ENCODE assay signal across 1 cellular context in the genomic region with DNA sequence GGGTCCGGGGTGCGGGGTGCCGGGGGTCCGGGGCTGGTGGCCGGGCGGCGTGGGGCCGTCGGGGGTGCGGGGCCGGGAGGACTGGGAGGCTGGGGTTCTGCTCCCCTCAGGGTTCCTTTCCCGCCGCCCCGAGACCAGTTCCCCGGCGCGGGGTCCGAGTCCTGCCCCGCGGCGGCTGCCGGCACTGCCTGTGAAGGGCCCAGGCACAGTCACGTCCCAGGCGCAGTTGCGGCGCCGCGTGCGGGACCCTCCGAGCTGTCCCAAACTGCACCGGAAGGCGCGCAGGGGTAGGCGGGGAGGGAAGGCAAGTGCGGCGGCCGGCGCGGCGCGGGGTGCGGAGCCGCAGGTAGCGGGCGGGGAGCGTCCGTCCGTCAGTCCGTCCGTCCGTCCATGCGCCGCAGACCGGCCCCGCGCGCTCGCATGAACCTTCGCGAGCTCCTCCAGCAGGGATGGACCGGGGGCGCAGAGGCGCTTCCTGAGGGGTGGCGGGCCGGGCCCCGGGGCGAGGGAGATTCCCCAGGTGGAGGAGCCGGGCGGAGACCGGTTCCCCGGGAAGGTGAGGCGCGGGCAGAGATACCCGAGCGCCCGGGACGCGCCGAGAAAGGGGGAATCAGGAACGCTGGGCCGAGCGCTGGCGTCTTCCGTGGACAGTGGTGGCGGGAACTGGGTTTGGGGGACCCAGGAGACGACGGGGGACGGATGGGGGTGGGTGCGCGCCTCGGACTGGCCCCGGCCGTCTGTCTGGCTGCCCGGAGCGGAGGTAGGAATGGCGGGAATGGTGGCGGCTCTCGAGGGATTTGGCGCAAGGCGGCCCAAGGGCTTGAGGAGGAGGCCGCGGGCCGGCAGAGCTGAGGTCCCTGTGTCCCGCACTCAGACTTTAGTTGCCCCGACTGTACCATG.
TF ChIP-seq lines count a peak whose summit lies in the region.

No MANE protein-coding gene starts in this region.

TF ChIP-seq in HepG2, 621 proteins besides CTCF, POLR2A, EP300 and RAD21 (continued from another document and continues in another):
- TF ChIP-seq, protein P1, sequence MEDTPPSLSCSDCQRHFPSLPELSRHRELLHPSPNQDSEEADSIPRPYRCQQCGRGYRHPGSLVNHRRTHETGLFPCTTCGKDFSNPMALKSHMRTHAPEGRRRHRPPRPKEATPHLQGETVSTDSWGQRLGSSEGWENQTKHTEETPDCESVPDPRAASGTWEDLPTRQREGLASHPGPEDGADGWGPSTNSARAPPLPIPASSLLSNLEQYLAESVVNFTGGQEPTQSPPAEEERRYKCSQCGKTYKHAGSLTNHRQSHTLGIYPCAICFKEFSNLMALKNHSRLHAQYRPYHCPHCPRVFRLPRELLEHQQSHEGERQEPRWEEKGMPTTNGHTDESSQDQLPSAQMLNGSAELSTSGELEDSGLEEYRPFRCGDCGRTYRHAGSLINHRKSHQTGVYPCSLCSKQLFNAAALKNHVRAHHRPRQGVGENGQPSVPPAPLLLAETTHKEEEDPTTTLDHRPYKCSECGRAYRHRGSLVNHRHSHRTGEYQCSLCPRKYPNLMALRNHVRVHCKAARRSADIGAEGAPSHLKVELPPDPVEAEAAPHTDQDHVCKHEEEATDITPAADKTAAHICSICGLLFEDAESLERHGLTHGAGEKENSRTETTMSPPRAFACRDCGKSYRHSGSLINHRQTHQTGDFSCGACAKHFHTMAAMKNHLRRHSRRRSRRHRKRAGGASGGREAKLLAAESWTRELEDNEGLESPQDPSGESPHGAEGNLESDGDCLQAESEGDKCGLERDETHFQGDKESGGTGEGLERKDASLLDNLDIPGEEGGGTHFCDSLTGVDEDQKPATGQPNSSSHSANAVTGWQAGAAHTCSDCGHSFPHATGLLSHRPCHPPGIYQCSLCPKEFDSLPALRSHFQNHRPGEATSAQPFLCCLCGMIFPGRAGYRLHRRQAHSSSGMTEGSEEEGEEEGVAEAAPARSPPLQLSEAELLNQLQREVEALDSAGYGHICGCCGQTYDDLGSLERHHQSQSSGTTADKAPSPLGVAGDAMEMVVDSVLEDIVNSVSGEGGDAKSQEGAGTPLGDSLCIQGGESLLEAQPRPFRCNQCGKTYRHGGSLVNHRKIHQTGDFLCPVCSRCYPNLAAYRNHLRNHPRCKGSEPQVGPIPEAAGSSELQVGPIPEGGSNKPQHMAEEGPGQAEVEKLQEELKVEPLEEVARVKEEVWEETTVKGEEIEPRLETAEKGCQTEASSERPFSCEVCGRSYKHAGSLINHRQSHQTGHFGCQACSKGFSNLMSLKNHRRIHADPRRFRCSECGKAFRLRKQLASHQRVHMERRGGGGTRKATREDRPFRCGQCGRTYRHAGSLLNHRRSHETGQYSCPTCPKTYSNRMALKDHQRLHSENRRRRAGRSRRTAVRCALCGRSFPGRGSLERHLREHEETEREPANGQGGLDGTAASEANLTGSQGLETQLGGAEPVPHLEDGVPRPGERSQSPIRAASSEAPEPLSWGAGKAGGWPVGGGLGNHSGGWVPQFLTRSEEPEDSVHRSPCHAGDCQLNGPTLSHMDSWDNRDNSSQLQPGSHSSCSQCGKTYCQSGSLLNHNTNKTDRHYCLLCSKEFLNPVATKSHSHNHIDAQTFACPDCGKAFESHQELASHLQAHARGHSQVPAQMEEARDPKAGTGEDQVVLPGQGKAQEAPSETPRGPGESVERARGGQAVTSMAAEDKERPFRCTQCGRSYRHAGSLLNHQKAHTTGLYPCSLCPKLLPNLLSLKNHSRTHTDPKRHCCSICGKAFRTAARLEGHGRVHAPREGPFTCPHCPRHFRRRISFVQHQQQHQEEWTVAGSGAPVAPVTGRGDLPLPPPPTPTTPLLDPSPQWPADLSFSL (CRISPR knock-in tag; IDR thresholded peaks at IDR 0.05): no peak
- TF ChIP-seq GATAD1 (CRISPR knock-in tag; IDR thresholded peaks at IDR 0.05) (no peak), DR1 (CRISPR knock-in tag; IDR thresholded peaks at IDR 0.05) (no peak), HMG20B (CRISPR knock-in tag; conservative IDR thresholded peaks at IDR 0.05) (no peak), HDAC1 (CRISPR knock-in tag; IDR thresholded peaks at IDR 0.05) (0 out of 2 replicates have a peak, but pooled peaks have one; percentile 37), HDAC2 (CRISPR knock-in tag; IDR thresholded peaks at IDR 0.05) (0 out of 2 replicates have a peak, but pooled peaks have one; percentile 18), ZSCAN31 (CRISPR knock-in tag; IDR thresholded peaks at IDR 0.05; ENCODE audit: low read depth) (0 out of 2 replicates have a peak, but pooled peaks have one; percentile 47), ZFP1 (CRISPR knock-in tag; IDR thresholded peaks at IDR 0.05) (no peak), ZNF772 (CRISPR knock-in tag; IDR thresholded peaks at IDR 0.05) (peak; percentile 55; the same call in 1 of the 2 replicates), ZNF30 (CRISPR knock-in tag; IDR thresholded peaks at IDR 0.05) (no peak), ZNF878 (CRISPR knock-in tag; IDR thresholded peaks at IDR 0.05) (no peak), KLF13 (CRISPR knock-in tag; IDR thresholded peaks at IDR 0.05) (no peak), ZNF430 (CRISPR knock-in tag; IDR thresholded peaks at IDR 0.05) (no peak), POLR2G (IDR thresholded peaks at IDR 0.05; ENCODE audit: low read depth, low read length) (no peak), TBL1XR1 (IDR thresholded peaks at IDR 0.05; ENCODE audit: borderline replicate concordance, low read length, partially characterized antibody) (no peak), NFATC3 (CRISPR knock-in tag; IDR thresholded peaks at IDR 0.05) (no peak)
- TF ChIP-seq, protein P2, sequence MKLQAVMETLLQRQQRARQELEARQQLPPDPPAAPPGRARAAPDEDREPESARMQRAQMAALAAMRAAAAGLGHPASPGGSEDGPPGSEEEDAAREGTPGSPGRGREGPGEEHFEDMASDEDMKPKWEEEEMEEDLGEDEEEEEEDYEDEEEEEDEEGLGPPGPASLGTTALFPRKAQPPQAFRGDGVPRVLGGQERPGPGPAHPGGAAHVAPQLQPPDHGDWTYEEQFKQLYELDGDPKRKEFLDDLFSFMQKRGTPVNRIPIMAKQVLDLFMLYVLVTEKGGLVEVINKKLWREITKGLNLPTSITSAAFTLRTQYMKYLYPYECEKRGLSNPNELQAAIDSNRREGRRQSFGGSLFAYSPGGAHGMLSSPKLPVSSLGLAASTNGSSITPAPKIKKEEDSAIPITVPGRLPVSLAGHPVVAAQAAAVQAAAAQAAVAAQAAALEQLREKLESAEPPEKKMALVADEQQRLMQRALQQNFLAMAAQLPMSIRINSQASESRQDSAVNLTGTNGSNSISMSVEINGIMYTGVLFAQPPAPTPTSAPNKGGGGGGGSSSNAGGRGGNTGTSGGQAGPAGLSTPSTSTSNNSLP (IDR thresholded peaks at IDR 0.05; ENCODE audit: low read depth, low read length): no peak
- TF ChIP-seq, protein P3, sequence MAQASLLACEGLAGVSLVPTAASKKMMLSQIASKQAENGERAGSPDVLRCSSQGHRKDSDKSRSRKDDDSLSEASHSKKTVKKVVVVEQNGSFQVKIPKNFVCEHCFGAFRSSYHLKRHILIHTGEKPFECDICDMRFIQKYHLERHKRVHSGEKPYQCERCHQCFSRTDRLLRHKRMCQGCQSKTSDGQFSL (CRISPR knock-in tag; IDR thresholded peaks at IDR 0.05): no peak
- TF ChIP-seq, protein P4, sequence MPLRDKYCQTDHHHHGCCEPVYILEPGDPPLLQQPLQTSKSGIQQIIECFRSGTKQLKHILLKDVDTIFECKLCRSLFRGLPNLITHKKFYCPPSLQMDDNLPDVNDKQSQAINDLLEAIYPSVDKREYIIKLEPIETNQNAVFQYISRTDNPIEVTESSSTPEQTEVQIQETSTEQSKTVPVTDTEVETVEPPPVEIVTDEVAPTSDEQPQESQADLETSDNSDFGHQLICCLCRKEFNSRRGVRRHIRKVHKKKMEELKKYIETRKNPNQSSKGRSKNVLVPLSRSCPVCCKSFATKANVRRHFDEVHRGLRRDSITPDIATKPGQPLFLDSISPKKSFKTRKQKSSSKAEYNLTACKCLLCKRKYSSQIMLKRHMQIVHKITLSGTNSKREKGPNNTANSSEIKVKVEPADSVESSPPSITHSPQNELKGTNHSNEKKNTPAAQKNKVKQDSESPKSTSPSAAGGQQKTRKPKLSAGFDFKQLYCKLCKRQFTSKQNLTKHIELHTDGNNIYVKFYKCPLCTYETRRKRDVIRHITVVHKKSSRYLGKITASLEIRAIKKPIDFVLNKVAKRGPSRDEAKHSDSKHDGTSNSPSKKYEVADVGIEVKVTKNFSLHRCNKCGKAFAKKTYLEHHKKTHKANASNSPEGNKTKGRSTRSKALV (CRISPR knock-in tag; IDR thresholded peaks at IDR 0.05): peak; percentile 52; the same call in 1 of the 2 replicates
- TF ChIP-seq, protein P5, sequence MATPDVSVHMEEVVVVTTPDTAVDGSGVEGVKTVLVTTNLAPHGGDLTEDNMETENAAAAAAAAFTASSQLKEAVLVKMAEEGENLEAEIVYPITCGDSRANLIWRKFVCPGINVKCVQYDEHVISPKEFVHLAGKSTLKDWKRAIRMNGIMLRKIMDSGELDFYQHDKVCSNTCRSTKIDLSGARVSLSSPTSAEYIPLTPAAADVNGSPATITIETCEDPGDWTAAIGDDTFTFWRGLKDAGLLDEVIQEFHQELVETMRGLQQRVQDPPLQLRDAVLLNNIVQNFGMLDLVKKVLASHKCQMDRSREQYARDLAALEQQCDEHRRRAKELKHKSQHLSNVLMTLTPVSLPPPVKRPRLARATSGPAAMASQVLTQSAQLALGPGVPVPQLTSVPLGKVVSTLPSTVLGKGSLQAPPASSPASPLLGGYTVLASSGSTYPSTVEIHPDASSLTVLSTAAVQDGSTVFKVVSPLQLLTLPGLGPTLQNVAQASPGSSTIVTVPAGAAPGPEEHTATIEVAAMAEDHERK (CRISPR knock-in tag; IDR thresholded peaks at IDR 0.05; ENCODE audit: low read depth): no peak
- TF ChIP-seq, protein P6, sequence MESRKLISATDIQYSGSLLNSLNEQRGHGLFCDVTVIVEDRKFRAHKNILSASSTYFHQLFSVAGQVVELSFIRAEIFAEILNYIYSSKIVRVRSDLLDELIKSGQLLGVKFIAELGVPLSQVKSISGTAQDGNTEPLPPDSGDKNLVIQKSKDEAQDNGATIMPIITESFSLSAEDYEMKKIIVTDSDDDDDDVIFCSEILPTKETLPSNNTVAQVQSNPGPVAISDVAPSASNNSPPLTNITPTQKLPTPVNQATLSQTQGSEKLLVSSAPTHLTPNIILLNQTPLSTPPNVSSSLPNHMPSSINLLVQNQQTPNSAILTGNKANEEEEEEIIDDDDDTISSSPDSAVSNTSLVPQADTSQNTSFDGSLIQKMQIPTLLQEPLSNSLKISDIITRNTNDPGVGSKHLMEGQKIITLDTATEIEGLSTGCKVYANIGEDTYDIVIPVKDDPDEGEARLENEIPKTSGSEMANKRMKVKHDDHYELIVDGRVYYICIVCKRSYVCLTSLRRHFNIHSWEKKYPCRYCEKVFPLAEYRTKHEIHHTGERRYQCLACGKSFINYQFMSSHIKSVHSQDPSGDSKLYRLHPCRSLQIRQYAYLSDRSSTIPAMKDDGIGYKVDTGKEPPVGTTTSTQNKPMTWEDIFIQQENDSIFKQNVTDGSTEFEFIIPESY (CRISPR knock-in tag; IDR thresholded peaks at IDR 0.05): no peak
- TF ChIP-seq, protein P7, sequence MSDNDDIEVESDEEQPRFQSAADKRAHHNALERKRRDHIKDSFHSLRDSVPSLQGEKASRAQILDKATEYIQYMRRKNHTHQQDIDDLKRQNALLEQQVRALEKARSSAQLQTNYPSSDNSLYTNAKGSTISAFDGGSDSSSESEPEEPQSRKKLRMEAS (IDR thresholded peaks at IDR 0.05): peak; percentile 44
- TF ChIP-seq, protein P8, sequence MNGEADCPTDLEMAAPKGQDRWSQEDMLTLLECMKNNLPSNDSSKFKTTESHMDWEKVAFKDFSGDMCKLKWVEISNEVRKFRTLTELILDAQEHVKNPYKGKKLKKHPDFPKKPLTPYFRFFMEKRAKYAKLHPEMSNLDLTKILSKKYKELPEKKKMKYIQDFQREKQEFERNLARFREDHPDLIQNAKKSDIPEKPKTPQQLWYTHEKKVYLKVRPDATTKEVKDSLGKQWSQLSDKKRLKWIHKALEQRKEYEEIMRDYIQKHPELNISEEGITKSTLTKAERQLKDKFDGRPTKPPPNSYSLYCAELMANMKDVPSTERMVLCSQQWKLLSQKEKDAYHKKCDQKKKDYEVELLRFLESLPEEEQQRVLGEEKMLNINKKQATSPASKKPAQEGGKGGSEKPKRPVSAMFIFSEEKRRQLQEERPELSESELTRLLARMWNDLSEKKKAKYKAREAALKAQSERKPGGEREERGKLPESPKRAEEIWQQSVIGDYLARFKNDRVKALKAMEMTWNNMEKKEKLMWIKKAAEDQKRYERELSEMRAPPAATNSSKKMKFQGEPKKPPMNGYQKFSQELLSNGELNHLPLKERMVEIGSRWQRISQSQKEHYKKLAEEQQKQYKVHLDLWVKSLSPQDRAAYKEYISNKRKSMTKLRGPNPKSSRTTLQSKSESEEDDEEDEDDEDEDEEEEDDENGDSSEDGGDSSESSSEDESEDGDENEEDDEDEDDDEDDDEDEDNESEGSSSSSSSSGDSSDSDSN (CRISPR knock-in tag; IDR thresholded peaks at IDR 0.05): peak; percentile 89
